ENCODE assay signal across 16 cellular contexts in genomic region chr9:75063556-75064305, GRCh38. TPM values are rescaled to one million over a fixed set of nuclear protein-coding genes. Genes with fewer than 3 reads are reported as not detected.
DNase-seq lines count a peak whose midpoint lies in the region; ATAC-seq lines count a peak whose summit lies in the region.
"Had no signal": no experiment of that assay in that cellular context is flagged by ENCODE, and none has a peak within 500 bp of the region (broad histone marks: within the 10 kb centered on the region; RNA-seq: fewer than 3 reads in every experiment).

No MANE protein-coding gene starts in this region.

- H3K9me3 Mint-ChIP-seq in activated CD4-positive, alpha-beta memory T cell treated with anti-CD3 and anti-CD28 coated beads for 36 hours = peaks cover 12% of the 10 kb centered on the region
- no peaks in the 10 kb centered on the region for H3K9me3 Mint-ChIP-seq in activated CD4-positive, alpha-beta memory T cell treated with anti-CD3 and anti-CD28 coated beads, Interleukin-2, amount 10 ng/mL, durations not matched to agents 7 days and 5 days
- H3K9me3 Mint-ChIP-seq in natural killer cell treated with Interleukin-12 subunit alpha and Interleukin-12 subunit beta and Interleukin-15 and Interleukin-18, amount 100 ng/mL, for 72 hours = no peaks in the 10 kb centered on the region
- H3K9me3 Mint-ChIP-seq: activated naive CD8-positive, alpha-beta T cell treated with anti-CD3 and anti-CD28 coated beads, Interleukin-2, amount 50 U/mL, for 24 hours had no signal

- H3K4me2 ChIP-seq in skeletal muscle satellite cell (ENCODE audit: low read length) = peak overlapping the region; percentile 19

- no peak overlapping the region for H3K4me3 Mint-ChIP-seq in activated CD4-positive, alpha-beta memory T cell treated with anti-CD3 and anti-CD28 coated beads for 36 hours
- no peak overlapping the region for H3K4me3 Mint-ChIP-seq in activated CD4-positive, alpha-beta memory T cell treated with anti-CD3 and anti-CD28 coated beads, Interleukin-2, amount 10 ng/mL, durations not matched to agents 7 days and 5 days
- H3K4me3 Mint-ChIP-seq in natural killer cell treated with Interleukin-12 subunit alpha and Interleukin-12 subunit beta and Interleukin-15 and Interleukin-18, amount 100 ng/mL, for 72 hours = no peak overlapping the region
- H3K4me3 Mint-ChIP-seq: activated naive CD8-positive, alpha-beta T cell treated with anti-CD3 and anti-CD28 coated beads, Interleukin-2, amount 50 U/mL, for 24 hours; nephron progenitor cell had no signal

- peaks cover 4% of the 10 kb centered on the region for H3K4me1 Mint-ChIP-seq in activated CD4-positive, alpha-beta memory T cell treated with anti-CD3 and anti-CD28 coated beads for 36 hours (ENCODE audit: low read depth)
- H3K4me1 Mint-ChIP-seq in activated CD4-positive, alpha-beta memory T cell treated with anti-CD3 and anti-CD28 coated beads, Interleukin-2, amount 10 ng/mL, durations not matched to agents 7 days and 5 days = peaks cover 4% of the 10 kb centered on the region
- no peaks in the 10 kb centered on the region for H3K4me1 Mint-ChIP-seq in natural killer cell treated with Interleukin-12 subunit alpha and Interleukin-12 subunit beta and Interleukin-15 and Interleukin-18, amount 100 ng/mL, for 72 hours (ENCODE audit: low read depth in 2 of 2)
- H3K4me1 Mint-ChIP-seq: activated naive CD8-positive, alpha-beta T cell treated with anti-CD3 and anti-CD28 coated beads, Interleukin-2, amount 50 U/mL, for 24 hours; nephron progenitor cell had no signal

- intact Hi-C loops in activated CD4-positive, alpha-beta memory T cell treated with anti-CD3 and anti-CD28 coated beads for 36 hours (cut with micrococcal nuclease) = no loop called here

- no peaks in the 10 kb centered on the region for H3K27me3 Mint-ChIP-seq in activated CD4-positive, alpha-beta memory T cell treated with anti-CD3 and anti-CD28 coated beads for 36 hours
- H3K27me3 Mint-ChIP-seq in activated CD4-positive, alpha-beta memory T cell treated with anti-CD3 and anti-CD28 coated beads, Interleukin-2, amount 10 ng/mL, durations not matched to agents 7 days and 5 days = no peaks in the 10 kb centered on the region
- H3K27me3 Mint-ChIP-seq in natural killer cell treated with Interleukin-12 subunit alpha and Interleukin-12 subunit beta and Interleukin-15 and Interleukin-18, amount 100 ng/mL, for 72 hours = no peaks in the 10 kb centered on the region
- H3K27me3 Mint-ChIP-seq: activated naive CD8-positive, alpha-beta T cell treated with anti-CD3 and anti-CD28 coated beads, Interleukin-2, amount 50 U/mL, for 24 hours had no signal

- POLR2A ChIA-PET in activated CD4-positive, alpha-beta memory T cell treated with anti-CD3 and anti-CD28 coated beads for 36 hours (lab: Charles Lee) = interaction anchor here (1.1 kb wide), 1 partner anchor 70 kb away, joined by 3 read pairs; no protein-coding TSS in a partner anchor
- POLR2A ChIA-PET in activated CD4-positive, alpha-beta memory T cell treated with anti-CD3 and anti-CD28 coated beads, Interleukin-2, amount 10 ng/mL, durations not matched to agents 7 days and 5 days (lab: Charles Lee) = interaction anchor here (0.7 to 1.2 kb wide), 3 partner anchors 24 to 112 kb away, joined by 3 to 4 read pairs (median 4); partner anchors contain the start of genes NMRK1 and OSTF1

- peaks cover 18% of the 10 kb centered on the region for H3K4me1 ChIP-seq in skeletal muscle satellite cell (ENCODE audit: control insufficient read depth, insufficient read depth, low read length)
- H3K4me1 ChIP-seq: upper lobe of left lung had no signal

- no peaks in the 10 kb centered on the region for H3K27me3 ChIP-seq in skeletal muscle satellite cell (ENCODE audit: control insufficient read depth, insufficient read depth, low read length)
- H3K27me3 ChIP-seq: gastrocnemius medialis, upper lobe of left lung had no signal

- ATAC-seq in natural killer cell treated with Interleukin-12 subunit alpha and Interleukin-12 subunit beta and Interleukin-15 and Interleukin-18, amount 100 ng/mL, for 72 hours = no peak
- ATAC-seq in HG02981 (IDR thresholded peaks at IDR 0.05; ENCODE audit: unreplicated experiment) = no peak
- ATAC-seq: activated naive CD8-positive, alpha-beta T cell treated with anti-CD3 and anti-CD28 coated beads, Interleukin-2, amount 50 U/mL, for 24 hours; gastrocnemius medialis had no signal

- peaks cover 30% of the 10 kb centered on the region for H3K36me3 Mint-ChIP-seq in activated CD4-positive, alpha-beta memory T cell treated with anti-CD3 and anti-CD28 coated beads for 36 hours
- peaks cover 80% of the 10 kb centered on the region for H3K36me3 Mint-ChIP-seq in activated CD4-positive, alpha-beta memory T cell treated with anti-CD3 and anti-CD28 coated beads, Interleukin-2, amount 10 ng/mL, durations not matched to agents 7 days and 5 days (ENCODE audit: low read depth)
- peaks cover 28% of the 10 kb centered on the region for H3K36me3 Mint-ChIP-seq in natural killer cell treated with Interleukin-12 subunit alpha and Interleukin-12 subunit beta and Interleukin-15 and Interleukin-18, amount 100 ng/mL, for 72 hours

- no peak for DNase-seq in activated CD4-positive, alpha-beta memory T cell treated with anti-CD3 and anti-CD28 coated beads for 36 hours
- DNase-seq in activated CD4-positive, alpha-beta memory T cell treated with anti-CD3 and anti-CD28 coated beads, Interleukin-2, amount 10 ng/mL, durations not matched to agents 7 days and 5 days = no peak
- DNase-seq in NCI-H69 (lab: John Stamatoyannopoulos, UW) = peak; percentile 64
- no peak for DNase-seq in epithelial cell of prostate (ENCODE audit: low read depth, low spot score)
- DNase-seq in natural killer cell treated with Interleukin-12 subunit alpha and Interleukin-12 subunit beta and Interleukin-15 and Interleukin-18, amount 100 ng/mL, for 72 hours (ENCODE audit: low spot score) = no peak
- DNase-seq in effector CD8-positive, alpha-beta T cell (lab: John Stamatoyannopoulos, UW) = no peak
- DNase-seq: activated naive CD8-positive, alpha-beta T cell treated with anti-CD3 and anti-CD28 coated beads, Interleukin-2, amount 50 U/mL, for 24 hours; dermis blood vessel endothelial cell; gastrocnemius medialis; MM.1S; nephron progenitor cell; RPMI8226; T1000; upper lobe of left lung had no signal

- H3K27ac ChIP-seq in epithelial cell of prostate = peak overlapping the region; percentile 51
- H3K27ac ChIP-seq: gastrocnemius medialis, upper lobe of left lung had no signal

- CTCF ChIA-PET in activated CD4-positive, alpha-beta memory T cell treated with anti-CD3 and anti-CD28 coated beads for 36 hours (lab: Charles Lee) = interaction anchor here (0.9 to 2.0 kb wide), 5 partner anchors 9 to 289 kb away, joined by 3 to 7 read pairs (median 4); partner anchors contain the start of gene C9orf40
- CTCF ChIA-PET in activated CD4-positive, alpha-beta memory T cell treated with anti-CD3 and anti-CD28 coated beads, Interleukin-2, amount 10 ng/mL, durations not matched to agents 7 days and 5 days (lab: Charles Lee) = interaction anchor here (0.9 to 2.5 kb wide), 7 partner anchors 8 to 291 kb away, joined by 3 to 6 read pairs (median 4); partner anchors contain the start of gene CARNMT1

- no peak overlapping the region for H3K4me3 ChIP-seq in skeletal muscle satellite cell (ENCODE audit: low read length)
- H3K4me3 ChIP-seq: gastrocnemius medialis, upper lobe of left lung had no signal

- H3K9me3 ChIP-seq in skeletal muscle satellite cell (replicated peaks; ENCODE audit: low read length) = no peaks in the 10 kb centered on the region
- H3K9me3 ChIP-seq: gastrocnemius medialis, upper lobe of left lung had no signal

- H3K36me3 ChIP-seq in skeletal muscle satellite cell (ENCODE audit: insufficient read depth, low read length) = peaks cover 12% of the 10 kb centered on the region

- H3K9ac ChIP-seq in skeletal muscle satellite cell (ENCODE audit: low read depth, low read length) = no peak overlapping the region

- peak overlapping the region; percentile 56 for H3K27ac Mint-ChIP-seq in activated CD4-positive, alpha-beta memory T cell treated with anti-CD3 and anti-CD28 coated beads for 36 hours
- no peak overlapping the region for H3K27ac Mint-ChIP-seq in activated CD4-positive, alpha-beta memory T cell treated with anti-CD3 and anti-CD28 coated beads, Interleukin-2, amount 10 ng/mL, durations not matched to agents 7 days and 5 days
- no peak overlapping the region for H3K27ac Mint-ChIP-seq in natural killer cell treated with Interleukin-12 subunit alpha and Interleukin-12 subunit beta and Interleukin-15 and Interleukin-18, amount 100 ng/mL, for 72 hours
- H3K27ac Mint-ChIP-seq: activated naive CD8-positive, alpha-beta T cell treated with anti-CD3 and anti-CD28 coated beads, Interleukin-2, amount 50 U/mL, for 24 hours; nephron progenitor cell had no signal

RNA-seq across cellular contexts. Expression of gene NMRK1, which starts 24.2 kb away (rescaled TPM):
- total RNA-seq in activated CD4-positive, alpha-beta memory T cell treated with anti-CD3 and anti-CD28 coated beads for 36 hours = 10 to 100 TPM; 35.3 to 41.2 TPM
- 10 to 100 TPM; 74.2 to 76.7 TPM for total RNA-seq in activated CD4-positive, alpha-beta memory T cell treated with anti-CD3 and anti-CD28 coated beads, Interleukin-2, amount 10 ng/mL, durations not matched to agents 7 days and 5 days
- 6.3 and 11.8 TPM in 2 replicates for total RNA-seq in skeletal muscle satellite cell (2012; rRNA removed)
- total RNA-seq in natural killer cell treated with Interleukin-12 subunit alpha and Interleukin-12 subunit beta and Interleukin-15 and Interleukin-18, amount 100 ng/mL, for 72 hours = 10 to 100 TPM; 24.0 to 27.2 TPM

RNA-seq across cellular contexts. Expression of gene OSTF1, which starts 24.6 kb away (rescaled TPM):
- 100 to 1,000 TPM; 151 TPM for total RNA-seq in activated CD4-positive, alpha-beta memory T cell treated with anti-CD3 and anti-CD28 coated beads for 36 hours
- 100 to 1,000 TPM; 253 to 255 TPM for total RNA-seq in activated CD4-positive, alpha-beta memory T cell treated with anti-CD3 and anti-CD28 coated beads, Interleukin-2, amount 10 ng/mL, durations not matched to agents 7 days and 5 days
- 31.4 and 38.9 TPM in 2 replicates for total RNA-seq in skeletal muscle satellite cell (2012; rRNA removed)
- 100 to 1,000 TPM; 144 to 184 TPM for total RNA-seq in natural killer cell treated with Interleukin-12 subunit alpha and Interleukin-12 subunit beta and Interleukin-15 and Interleukin-18, amount 100 ng/mL, for 72 hours

RNA-seq across cellular contexts. Expression of gene CARNMT1, which starts 35.6 kb away (rescaled TPM):
- total RNA-seq in activated CD4-positive, alpha-beta memory T cell treated with anti-CD3 and anti-CD28 coated beads for 36 hours = 10 to 100 TPM; 22.7 to 26.3 TPM
- total RNA-seq in activated CD4-positive, alpha-beta memory T cell treated with anti-CD3 and anti-CD28 coated beads, Interleukin-2, amount 10 ng/mL, durations not matched to agents 7 days and 5 days = 10 to 100 TPM; 31.1 to 33.2 TPM
- 34.1 and 40.6 TPM in 2 replicates for total RNA-seq in skeletal muscle satellite cell (2012; rRNA removed)
- 10 to 100 TPM; 28.7 to 30.5 TPM for total RNA-seq in natural killer cell treated with Interleukin-12 subunit alpha and Interleukin-12 subunit beta and Interleukin-15 and Interleukin-18, amount 100 ng/mL, for 72 hours
